Comparison of ENCODE assay signal across 8 cellular contexts in genomic region chr17:81682565-81683207, GRCh38. TPM values are rescaled to one million over a fixed set of nuclear protein-coding genes. Genes with fewer than 3 reads are reported as not detected.
DNase-seq lines count a peak whose midpoint lies in the region; ATAC-seq and TF ChIP-seq lines count a peak whose summit lies in the region.

No MANE protein-coding gene starts in this region.

- peak overlapping the region; percentile 79 for H3K4me2 ChIP-seq in DND-41 (ENCODE audit: insufficient read depth, low read length)
- peak overlapping the region; percentile 80 for H3K4me2 ChIP-seq in neural progenitor cell

- H3K27me3 Mint-ChIP-seq in neural progenitor cell (ENCODE audit: insufficient read depth, low read depth), result peaks cover 2% of the 10 kb centered on the region

- H3K27ac Mint-ChIP-seq in neural progenitor cell, result peak overlapping the region; percentile 84

- H3K9me3 Mint-ChIP-seq in neural progenitor cell, result no peaks in the 10 kb centered on the region

- 51% methylated on average over 19 of the region's 19 CpGs for WGBS in ectodermal cell, 2 experiments

- H3K27ac ChIP-seq in DND-41 (ENCODE audit: low read length), result peak overlapping the region; percentile 86
- peak overlapping the region; percentile 69 for H3K27ac ChIP-seq in ectodermal cell (ENCODE audit: insufficient read depth, low read depth, low read length, poor library complexity, severe bottlenecking)
- H3K27ac ChIP-seq in neural progenitor cell, result no peak overlapping the region

- peaks cover 6% of the 10 kb centered on the region for H3F3A ChIP-seq in neural progenitor cell (ENCODE audit: low read depth)

- peak overlapping the region; percentile 96 for H3K4me3 Mint-ChIP-seq in neural progenitor cell

- H3K27me3 ChIP-seq in DND-41 (ENCODE audit: insufficient read depth, low read length, poor library complexity) (no peaks in the 10 kb centered on the region), ectodermal cell (ENCODE audit: control insufficient read depth, insufficient read depth, low read length, poor library complexity, severe bottlenecking) (no peaks in the 10 kb centered on the region), neural progenitor cell (no peaks in the 10 kb centered on the region)

- peak overlapping the region; percentile 90 for H2AFZ ChIP-seq in DND-41 (ENCODE audit: low read depth, low read length)
- H2AFZ ChIP-seq in neural progenitor cell (replicated peaks), result no peak overlapping the region

- no peak for TF ChIP-seq CTCF in DND-41 (IDR thresholded peaks at IDR 0.05; ENCODE audit: borderline replicate concordance, extremely low read depth, low read length, poor library complexity, severe bottlenecking)
- TF ChIP-seq CTCF in neural progenitor cell (IDR thresholded peaks at IDR 0.05), result no peak

- H3K9me3 ChIP-seq in DND-41 (ENCODE audit: insufficient read depth, low read length, severe bottlenecking), result no peaks in the 10 kb centered on the region
- H3K9me3 ChIP-seq in ectodermal cell (ENCODE audit: control insufficient read depth, low read length), result no peaks in the 10 kb centered on the region
- no peaks in the 10 kb centered on the region for H3K9me3 ChIP-seq in neural progenitor cell (ENCODE audit: low read depth)

- ATAC-seq in DND-41 (ENCODE audit: insufficient read depth, low read depth) (no peak), esophagus mucosa (no peak)

- peaks cover 49% of the 10 kb centered on the region for H3K36me3 ChIP-seq in DND-41 (ENCODE audit: insufficient read depth, low read length)
- peaks cover 14% of the 10 kb centered on the region for H3K36me3 ChIP-seq in ectodermal cell (ENCODE audit: control insufficient read depth, insufficient read depth, low read length)
- H3K36me3 ChIP-seq in neural progenitor cell, result no peaks in the 10 kb centered on the region

- H3K4me1 Mint-ChIP-seq in neural progenitor cell, result peaks cover 23% of the 10 kb centered on the region

- peaks cover 70% of the 10 kb centered on the region for H3K79me2 ChIP-seq in DND-41 (ENCODE audit: insufficient read depth, low read length)
- H3K79me2 ChIP-seq in neural progenitor cell (ENCODE audit: low read depth), result peaks cover 50% of the 10 kb centered on the region

- H3K36me3 Mint-ChIP-seq in neural progenitor cell, result peaks cover 5% of the 10 kb centered on the region

- DNase-seq in DND-41 (no peak), NCI-H2171 (lab: John Stamatoyannopoulos, UW) (peak; percentile 56), neural progenitor cell (ENCODE audit: low spot score) (peak; percentile 44), KG1 (lab: John Stamatoyannopoulos, UW) (no peak), hypothalamus (lab: John Stamatoyannopoulos, UW) (no peak), COLO829 (ENCODE audit: low spot score) (no peak)

- H3K4me1 ChIP-seq in DND-41 (ENCODE audit: insufficient read depth, low read length), result peaks cover 46% of the 10 kb centered on the region
- H3K4me1 ChIP-seq in ectodermal cell (ENCODE audit: control insufficient read depth, insufficient read depth, low read length), result peaks cover 18% of the 10 kb centered on the region
- peaks cover 10% of the 10 kb centered on the region for H3K4me1 ChIP-seq in neural progenitor cell

- peaks cover 41% of the 10 kb centered on the region for H4K20me1 ChIP-seq in DND-41 (ENCODE audit: insufficient read depth, low read length)
- peaks cover 27% of the 10 kb centered on the region for H4K20me1 ChIP-seq in neural progenitor cell (ENCODE audit: low read depth)

- H3K9ac ChIP-seq in DND-41 (ENCODE audit: low read depth, low read length) (peak overlapping the region; percentile 97), neural progenitor cell (peak overlapping the region; percentile 77)

- H3K4me3 ChIP-seq in DND-41 (ENCODE audit: low read depth in 1 of 2, low read length in 2 of 2), result peak overlapping the region; percentile 83 to 95
- peak overlapping the region; percentile 100 for H3K4me3 ChIP-seq in ectodermal cell (ENCODE audit: insufficient read depth, low read depth, low read length)
- peak overlapping the region; percentile 74 for H3K4me3 ChIP-seq in neural progenitor cell

RNA-seq across cellular contexts. Expression of gene ARL16, which starts 0.9 kb away (rescaled TPM):
- 64.0 TPM for polyA plus RNA-seq in ectodermal cell (2013, experiment 1 of 4)
- polyA plus RNA-seq in ectodermal cell (2013, experiment 2 of 4), result 62.6 TPM
- 48.6 TPM for polyA plus RNA-seq in ectodermal cell (2013, experiment 3 of 4)
- polyA plus RNA-seq in ectodermal cell (2013, experiment 4 of 4), result 57.1 TPM
- total RNA-seq in neural progenitor cell (ENCODE audit: low replicate concordance) (31.2 and 40.3 TPM in 2 replicates), esophagus mucosa (24.3 TPM)

RNA-seq across cellular contexts. Expression of gene HGS, which starts 1.1 kb away (rescaled TPM):
- polyA plus RNA-seq in ectodermal cell (2013, experiment 1 of 4), result 108 TPM
- 108 TPM for polyA plus RNA-seq in ectodermal cell (2013, experiment 2 of 4)
- 95.2 TPM for polyA plus RNA-seq in ectodermal cell (2013, experiment 3 of 4)
- 92.3 TPM for polyA plus RNA-seq in ectodermal cell (2013, experiment 4 of 4)
- 46.2 and 79.3 TPM in 2 replicates for total RNA-seq in neural progenitor cell (ENCODE audit: low replicate concordance)
- 62.5 TPM for total RNA-seq in esophagus mucosa

RNA-seq across cellular contexts. Expression of gene CCDC137, which starts 16.1 kb away (rescaled TPM):
- polyA plus RNA-seq in ectodermal cell (2013, experiment 1 of 4), result 39.7 TPM
- 34.3 TPM for polyA plus RNA-seq in ectodermal cell (2013, experiment 2 of 4)
- 30.9 TPM for polyA plus RNA-seq in ectodermal cell (2013, experiment 3 of 4)
- polyA plus RNA-seq in ectodermal cell (2013, experiment 4 of 4), result 32.6 TPM
- total RNA-seq in neural progenitor cell (ENCODE audit: low replicate concordance) (22.4 and 27.8 TPM in 2 replicates), esophagus mucosa (21.4 TPM)

RNA-seq across cellular contexts. Expression of gene OXLD1, which starts 16.3 kb away (rescaled TPM):
- 27.3 TPM for polyA plus RNA-seq in ectodermal cell (2013, experiment 1 of 4)
- 23.2 TPM for polyA plus RNA-seq in ectodermal cell (2013, experiment 2 of 4)
- 26.6 TPM for polyA plus RNA-seq in ectodermal cell (2013, experiment 3 of 4)
- 37.0 TPM for polyA plus RNA-seq in ectodermal cell (2013, experiment 4 of 4)
- total RNA-seq in neural progenitor cell (ENCODE audit: low replicate concordance), result 11.9 and 51.4 TPM in 2 replicates
- total RNA-seq in esophagus mucosa, result 22.4 TPM

RNA-seq across cellular contexts. Expression of gene MRPL12, which starts 20.5 kb away (rescaled TPM):
- polyA plus RNA-seq in ectodermal cell (2013, experiment 1 of 4), result 83.2 TPM
- polyA plus RNA-seq in ectodermal cell (2013, experiment 2 of 4), result 84.6 TPM
- polyA plus RNA-seq in ectodermal cell (2013, experiment 3 of 4), result 63.0 TPM
- polyA plus RNA-seq in ectodermal cell (2013, experiment 4 of 4), result 71.5 TPM
- total RNA-seq in neural progenitor cell (ENCODE audit: low replicate concordance) (13.2 and 30.9 TPM in 2 replicates), esophagus mucosa (89.5 TPM)

Comparison
In these comparisons a context has a peak if more than half of its experiments do, and no peak if none do; other contexts are left out.
1. DNase-seq: peak in NCI-H2171 (single experiment) and neural progenitor cell (single experiment); none in DND-41 (single experiment), KG1 (single experiment), hypothalamus (0 of 51) and COLO829 (single experiment).
2. Peak in every context shown above with its lines, with median percentiles within 50 percentile points of each other: H3K4me3 ChIP-seq.